In genomic region chr7:20798694-20799121, GRCh38 we compare ENCODE assay signal across 9 cellular contexts. TPM values are rescaled to one million over a fixed set of nuclear protein-coding genes. Genes with fewer than 3 reads are reported as not detected.
DNase-seq lines count a peak whose midpoint lies in the region; ATAC-seq and TF ChIP-seq lines count a peak whose summit lies in the region.
"Had no signal": no experiment of that assay in that cellular context is flagged by ENCODE, and none has a peak within 500 bp of the region (broad histone marks: within the 10 kb centered on the region; RNA-seq: fewer than 3 reads in every experiment).

No MANE protein-coding gene starts in this region.

- peaks cover 25% of the 10 kb centered on the region for H3K4me1 Mint-ChIP-seq in endodermal cell

- H3K4me1 ChIP-seq in endodermal cell (ENCODE audit: control insufficient read depth, insufficient read depth, low read length), result no peaks in the 10 kb centered on the region

- no peaks in the 10 kb centered on the region for H3K36me3 Mint-ChIP-seq in endodermal cell (ENCODE audit: low read depth)

- H3K27ac Mint-ChIP-seq in endodermal cell, result no peak overlapping the region

- peaks cover 62% of the 10 kb centered on the region for H3K27me3 ChIP-seq in endodermal cell (ENCODE audit: control insufficient read depth, insufficient read depth, low read length, poor library complexity, severe bottlenecking)

- H3K36me3 ChIP-seq in endodermal cell (ENCODE audit: control insufficient read depth, insufficient read depth, low read length), result no peaks in the 10 kb centered on the region

- 0 to 3% methylated on average over 8 to 15 of the region's 15 CpGs for WGBS in endodermal cell (ENCODE audit: insufficient coverage in 1 of 2, insufficient read length in 1 of 2), 2 experiments

- H3K4me3 Mint-ChIP-seq in endodermal cell, result peak overlapping the region; percentile 74

- H3K9me3 ChIP-seq in endodermal cell (ENCODE audit: control insufficient read depth, low read length), result no peaks in the 10 kb centered on the region

- H3K4me3 ChIP-seq in endodermal cell (ENCODE audit: low read length) (peak overlapping the region; percentile 70), skeletal muscle cell (ENCODE audit: low read depth, low read length) (peak overlapping the region; percentile 50)

- H3K27ac ChIP-seq in endodermal cell (ENCODE audit: low read depth, low read length), result no peak overlapping the region

- TF ChIP-seq CTCF in endodermal cell (conservative IDR thresholded peaks at IDR 0.05), result no peak

- H3K9me3 Mint-ChIP-seq in endodermal cell, result no peaks in the 10 kb centered on the region

- H3K27me3 Mint-ChIP-seq in endodermal cell (ENCODE audit: insufficient read depth), result peaks cover 58% of the 10 kb centered on the region

- no peak for ATAC-seq in GM21528 (IDR thresholded peaks at IDR 0.05; ENCODE audit: low FRiP score, unreplicated experiment)
- ATAC-seq in GM18498 (IDR thresholded peaks at IDR 0.05; ENCODE audit: unreplicated experiment), result no peak

- DNase-seq in NCI-H1092 treated with DMSO at 0.1 percent for 48 hours (lab: John Stamatoyannopoulos, UW) (peak; percentile 63), NCI-H1092 (lab: John Stamatoyannopoulos, UW) (no peak), NCI-H2227 (lab: John Stamatoyannopoulos, UW; ENCODE audit: unreplicated experiment) (peak; percentile 75), endodermal cell (peak; percentile 84), skeletal muscle cell (ENCODE audit: low read depth) (no peak), NCI-H446 (lab: John Stamatoyannopoulos, UW) (no peak)
- DNase-seq: stimulated activated CD4-positive, alpha-beta T cell treated with anti-CD3 and anti-CD28 coated beads, Interleukin-12 subunit alpha, Interleukin-12 subunit beta, amount 100 ng/mL, for 4 hours had no signal

- H3K9ac ChIP-seq in endodermal cell (ENCODE audit: extremely low read depth, low read length, poor library complexity, severe bottlenecking), result no peak overlapping the region

RNA-seq across cellular contexts. Expression of gene SP8, which starts 12.0 kb away (rescaled TPM):
- 1 to 10 TPM; 3.3 to 5.2 TPM for total RNA-seq in endodermal cell
- polyA plus RNA-seq in endodermal cell (2013, experiment 1 of 2), result 9.5 TPM
- polyA plus RNA-seq in endodermal cell (2013, experiment 2 of 2), result 8.1 TPM

Comparison
In these comparisons a context has a peak if more than half of its experiments do, and no peak if none do; other contexts are left out.
1. DNase-seq: peak in NCI-H1092 treated with DMSO at 0.1 percent for 48 hours (single experiment), NCI-H2227 (single experiment) and endodermal cell (single experiment); none in NCI-H1092 (single experiment), skeletal muscle cell (single experiment) and NCI-H446 (0 of 2).